In the genomic region with DNA sequence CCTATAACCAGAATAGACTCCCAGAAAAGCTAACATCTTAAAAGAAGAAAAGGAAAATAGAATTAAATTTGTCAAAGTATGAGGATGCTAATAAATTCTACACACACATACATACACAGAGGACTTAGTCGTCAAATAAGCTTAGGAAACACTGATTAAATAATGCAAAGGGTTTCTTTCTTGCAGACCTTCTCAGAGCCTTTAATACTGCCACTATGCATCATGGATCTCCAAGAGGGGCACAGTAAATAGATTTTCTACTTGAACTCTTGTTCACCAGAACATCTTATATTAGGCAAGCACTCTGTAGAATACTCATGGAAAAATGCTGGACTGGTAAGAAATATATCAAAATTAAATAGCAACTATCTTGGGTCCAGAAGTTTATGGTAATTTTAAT, we compare ENCODE assay signal across 18 cellular contexts.
A peak's percentile ranks its signal among the peaks of the same experiment; 100 is the strongest.
DNase-seq lines count a peak whose midpoint lies in the region; ATAC-seq, FAIRE-seq and TF ChIP-seq lines count a peak whose summit lies in the region.
"Had no signal": no experiment of that assay in that cellular context is flagged by ENCODE, and none has a peak within 500 bp of the region (broad histone marks: within the 10 kb centered on the region; RNA-seq: fewer than 3 reads in every experiment).

No MANE protein-coding gene starts in this region.

- no peaks in the 10 kb centered on the region for H3K27me3 ChIP-seq in DOHH2 (ENCODE audit: control insufficient read depth, low read length)
- H3K27me3 ChIP-seq: upper lobe of right lung had no signal

- H3K4me2 ChIP-seq in DOHH2 (ENCODE audit: low read length): peak overlapping the region; percentile 9; the same call in 1 of the 2 replicates

- H3K4me3 Mint-ChIP-seq in T-helper 1 cell treated with Interleukin-12 subunit alpha and Interleukin-12 subunit beta and Interleukin-4 antibody, amounts not matched to agents 30 μg/mL and 1 μg/mL, for 36 hours: peak overlapping the region; percentile 60
- H3K4me3 Mint-ChIP-seq in activated CD8-positive, alpha-beta T cell treated with anti-CD3 and anti-CD28 coated beads for 36 hours: peak overlapping the region; percentile 75
- H3K4me3 Mint-ChIP-seq in memory B cell: peak overlapping the region; percentile 68

- no peaks in the 10 kb centered on the region for H3K9me2 ChIP-seq in DOHH2 (replicated peaks; ENCODE audit: control insufficient read depth, low read length)

- peaks cover 64% of the 10 kb centered on the region for H3K79me2 ChIP-seq in DOHH2 (ENCODE audit: control insufficient read depth, low read length)

- no peaks in the 10 kb centered on the region for H3K9me3 ChIP-seq in DOHH2 (ENCODE audit: control insufficient read depth, insufficient read depth, low read length)
- H3K9me3 ChIP-seq: HAP-1, upper lobe of right lung had no signal

- H3K9me3 Mint-ChIP-seq in T-helper 1 cell treated with Interleukin-12 subunit alpha and Interleukin-12 subunit beta and Interleukin-4 antibody, amounts not matched to agents 30 μg/mL and 1 μg/mL, for 36 hours: no peaks in the 10 kb centered on the region
- peaks cover 3% of the 10 kb centered on the region for H3K9me3 Mint-ChIP-seq in activated CD8-positive, alpha-beta T cell treated with anti-CD3 and anti-CD28 coated beads for 36 hours
- H3K9me3 Mint-ChIP-seq in memory B cell: no peaks in the 10 kb centered on the region

- FAIRE-seq in HTR-8/SVneo (lab: Jason Lieb, UNC): no peak

- H3K27me3 Mint-ChIP-seq in T-helper 1 cell treated with Interleukin-12 subunit alpha and Interleukin-12 subunit beta and Interleukin-4 antibody, amounts not matched to agents 30 μg/mL and 1 μg/mL, for 36 hours (ENCODE audit: low read depth): no peaks in the 10 kb centered on the region
- no peaks in the 10 kb centered on the region for H3K27me3 Mint-ChIP-seq in activated CD8-positive, alpha-beta T cell treated with anti-CD3 and anti-CD28 coated beads for 36 hours
- H3K27me3 Mint-ChIP-seq in memory B cell: no peaks in the 10 kb centered on the region

- peaks cover 72% of the 10 kb centered on the region for H3K4me1 Mint-ChIP-seq in T-helper 1 cell treated with Interleukin-12 subunit alpha and Interleukin-12 subunit beta and Interleukin-4 antibody, amounts not matched to agents 30 μg/mL and 1 μg/mL, for 36 hours (ENCODE audit: low read depth)
- peaks cover 79% of the 10 kb centered on the region for H3K4me1 Mint-ChIP-seq in activated CD8-positive, alpha-beta T cell treated with anti-CD3 and anti-CD28 coated beads for 36 hours (ENCODE audit: low read depth)
- H3K4me1 Mint-ChIP-seq in memory B cell: peaks cover 58% of the 10 kb centered on the region

- CTCF ChIA-PET in activated CD8-positive, alpha-beta T cell treated with anti-CD3 and anti-CD28 coated beads for 36 hours (lab: Charles Lee): interaction anchor here (0.7 to 1.6 kb wide), 8 partner anchors 10 to 128 kb away, joined by 3 to 11 read pairs (median 5); no protein-coding TSS in a partner anchor

- TF ChIP-seq CTCF in DOHH2 (IDR thresholded peaks at IDR 0.05; ENCODE audit: low read depth, low read length, poor library complexity, severe bottlenecking): no peak
- no peak for TF ChIP-seq CTCF in activated CD8-positive, alpha-beta T cell treated with anti-CD3 and anti-CD28 coated beads for 36 hours (IDR thresholded peaks at IDR 0.05)

- intact Hi-C loops in activated CD8-positive, alpha-beta T cell treated with anti-CD3 and anti-CD28 coated beads for 36 hours (cut with micrococcal nuclease): no loop called here

- H3K4me3 ChIP-seq in DOHH2 (ENCODE audit: low read length): no peak overlapping the region
- H3K4me3 ChIP-seq: HAP-1, upper lobe of right lung had no signal

- H3K36me3 ChIP-seq in DOHH2 (ENCODE audit: control insufficient read depth, low read length): peaks cover 6% of the 10 kb centered on the region; the same call in 1 of the 2 replicates
- H3K36me3 ChIP-seq: HAP-1, upper lobe of right lung had no signal

- DNase-seq in T-helper 1 cell: no peak
- no peak for DNase-seq in activated CD8-positive, alpha-beta T cell treated with anti-CD3 and anti-CD28 coated beads for 36 hours
- DNase-seq in memory B cell (ENCODE audit: low spot score in 2 of 2): no peak
- DNase-seq in HTR-8/SVneo (ENCODE audit: insufficient read length, low spot score): no peak
- DNase-seq in middle frontal gyrus (ENCODE audit: extremely low spot score, low spot score): no peak
- DNase-seq: aorta, DMS79 treated with DMSO at 0.1 percent for 48 hours, hypothalamus, mesendoderm, NCI-H2029, NCI-H510A, Right ventricle myocardium superior, upper lobe of right lung had no signal

- peaks cover 20% of the 10 kb centered on the region for H3K36me3 Mint-ChIP-seq in T-helper 1 cell treated with Interleukin-12 subunit alpha and Interleukin-12 subunit beta and Interleukin-4 antibody, amounts not matched to agents 30 μg/mL and 1 μg/mL, for 36 hours (ENCODE audit: low read depth)
- peaks cover 26% of the 10 kb centered on the region for H3K36me3 Mint-ChIP-seq in activated CD8-positive, alpha-beta T cell treated with anti-CD3 and anti-CD28 coated beads for 36 hours (ENCODE audit: low read depth)
- peaks cover 16% of the 10 kb centered on the region for H3K36me3 Mint-ChIP-seq in memory B cell

- H4K20me1 ChIP-seq in DOHH2 (ENCODE audit: control insufficient read depth, insufficient read depth, low read depth, low read length): no peaks in the 10 kb centered on the region

- H3K4me1 ChIP-seq in DOHH2 (ENCODE audit: control insufficient read depth, low read length): peaks cover 56% of the 10 kb centered on the region
- H3K4me1 ChIP-seq: HAP-1 had no signal

- peak overlapping the region; percentile 89 for H3K27ac Mint-ChIP-seq in T-helper 1 cell treated with Interleukin-12 subunit alpha and Interleukin-12 subunit beta and Interleukin-4 antibody, amounts not matched to agents 30 μg/mL and 1 μg/mL, for 36 hours
- H3K27ac Mint-ChIP-seq in activated CD8-positive, alpha-beta T cell treated with anti-CD3 and anti-CD28 coated beads for 36 hours: peak overlapping the region; percentile 93
- H3K27ac Mint-ChIP-seq in memory B cell: peak overlapping the region; percentile 89

- POLR2A ChIA-PET in activated CD8-positive, alpha-beta T cell treated with anti-CD3 and anti-CD28 coated beads for 36 hours (lab: Charles Lee): interaction anchor here (1.0 to 1.7 kb wide), 5 partner anchors 9 to 76 kb away, joined by 3 to 8 read pairs (median 4); no protein-coding TSS in a partner anchor

- ATAC-seq in activated CD8-positive, alpha-beta T cell treated with anti-CD3 and anti-CD28 coated beads for 36 hours: no peak
- ATAC-seq in memory B cell (ENCODE audit: low read depth) (no peak), GM21786 (IDR thresholded peaks at IDR 0.05; ENCODE audit: unreplicated experiment) (no peak)
- ATAC-seq: upper lobe of right lung had no signal

- no peak overlapping the region for H3K27ac ChIP-seq in DOHH2 (ENCODE audit: low read depth, low read length)
- H3K27ac ChIP-seq: 22Rv1 had no signal

- H3F3A ChIP-seq in DOHH2 (ENCODE audit: control insufficient read depth, insufficient read depth): peaks cover 6% of the 10 kb centered on the region; the same call in 1 of the 2 replicates
